ENCODE assay signal across 15 cellular contexts in genomic region chr6:129105035-129105434, GRCh38.
DNase-seq lines count a peak whose midpoint lies in the region; ATAC-seq lines count a peak whose summit lies in the region.
"Had no signal": no experiment of that assay in that cellular context is flagged by ENCODE, and none has a peak within 500 bp of the region (broad histone marks: within the 10 kb centered on the region; RNA-seq: fewer than 3 reads in every experiment).

No MANE protein-coding gene starts in this region.

- peaks cover 0 to 6% of the 10 kb centered on the region in 2 donors for H3K4me1 ChIP-seq in muscle layer of duodenum (ENCODE audit: control insufficient read depth in 1 of 2, insufficient read depth in 2 of 2, low read length in 2 of 2)

- H3K27ac Mint-ChIP-seq in T-helper 17 cell, result no peak overlapping the region
- H3K27ac Mint-ChIP-seq: activated naive CD8-positive, alpha-beta T cell treated with anti-CD3 and anti-CD28 coated beads, Interleukin-2, amount 10 ng/mL, durations not matched to agents 7 days and 5 days; stimulated activated naive B cell treated with anti-CD40 and anti-IgM and Interleukin-4, amounts not matched to agents 10 μg/mL and 1 μg/mL and 100 μg/mL, for 72 hours had no signal

- H3K36me3 ChIP-seq in muscle layer of duodenum (ENCODE audit: control insufficient read depth in 1 of 2, insufficient read depth in 2 of 2, low read length in 2 of 2), result no peaks in the 10 kb centered on the region

- H3K27me3 Mint-ChIP-seq in T-helper 17 cell, result peaks cover 19% of the 10 kb centered on the region
- H3K27me3 Mint-ChIP-seq: stimulated activated naive B cell treated with anti-CD40 and anti-IgM and Interleukin-4, amounts not matched to agents 10 μg/mL and 1 μg/mL and 100 μg/mL, for 72 hours had no signal

- no peak for ATAC-seq in T-helper 17 cell
- ATAC-seq: stimulated activated naive B cell treated with anti-CD40 and anti-IgM and Interleukin-4, amounts not matched to agents 10 μg/mL and 1 μg/mL and 100 μg/mL, for 72 hours had no signal

- DNase-seq in EL (peak; percentile 4), NCI-H2227 treated with DMSO at 0.1 percent for 48 hours (lab: John Stamatoyannopoulos, UW) (peak; percentile 83), fibroblast of gingiva (ENCODE audit: low read depth) (peak; percentile 30), CD1c-positive myeloid dendritic cell (ENCODE audit: extremely low spot score) (no peak), T-helper 17 cell (no peak), NCI-H526 treated with DMSO at 0.1 percent for 48 hours (lab: John Stamatoyannopoulos, UW) (no peak)
- no peak for DNase-seq in stimulated activated CD4-positive, alpha-beta T cell treated with anti-CD3 and anti-CD28 coated beads, Interleukin-4, amount 100 ng/mL, for 4 hours
- DNase-seq: activated naive CD8-positive, alpha-beta T cell treated with anti-CD3 and anti-CD28 coated beads, Interleukin-2, amount 10 ng/mL, durations not matched to agents 7 days and 5 days; AML-193; dorsolateral prefrontal cortex; SHP77; stimulated activated CD4-positive, alpha-beta T cell treated with anti-CD3 and anti-CD28 coated beads, Interleukin-2, amount 100 ng/mL, for 24 hours; stimulated activated naive B cell treated with anti-CD40 and anti-IgM and Interleukin-4, amounts not matched to agents 10 μg/mL and 1 μg/mL and 100 μg/mL, for 72 hours had no signal

- H3K4me3 ChIP-seq in muscle layer of duodenum (ENCODE audit: low read depth in 1 of 2, low read length in 2 of 2), result no peak overlapping the region
- H3K4me3 ChIP-seq: dorsolateral prefrontal cortex had no signal

- peak overlapping the region; percentile 39 for H3K27ac ChIP-seq in muscle layer of duodenum (ENCODE audit: low read length)
- H3K27ac ChIP-seq: KMS-11 had no signal

- H3K36me3 Mint-ChIP-seq in T-helper 17 cell (ENCODE audit: low read depth), result no peaks in the 10 kb centered on the region
- H3K36me3 Mint-ChIP-seq: activated naive CD8-positive, alpha-beta T cell treated with anti-CD3 and anti-CD28 coated beads, Interleukin-2, amount 10 ng/mL, durations not matched to agents 7 days and 5 days; stimulated activated naive B cell treated with anti-CD40 and anti-IgM and Interleukin-4, amounts not matched to agents 10 μg/mL and 1 μg/mL and 100 μg/mL, for 72 hours had no signal

- no peak overlapping the region for H3K4me3 Mint-ChIP-seq in T-helper 17 cell
- H3K4me3 Mint-ChIP-seq: activated naive CD8-positive, alpha-beta T cell treated with anti-CD3 and anti-CD28 coated beads, Interleukin-2, amount 10 ng/mL, durations not matched to agents 7 days and 5 days; stimulated activated naive B cell treated with anti-CD40 and anti-IgM and Interleukin-4, amounts not matched to agents 10 μg/mL and 1 μg/mL and 100 μg/mL, for 72 hours had no signal

- peaks cover 5% of the 10 kb centered on the region for H3K4me1 Mint-ChIP-seq in T-helper 17 cell
- H3K4me1 Mint-ChIP-seq: activated naive CD8-positive, alpha-beta T cell treated with anti-CD3 and anti-CD28 coated beads, Interleukin-2, amount 10 ng/mL, durations not matched to agents 7 days and 5 days; stimulated activated naive B cell treated with anti-CD40 and anti-IgM and Interleukin-4, amounts not matched to agents 10 μg/mL and 1 μg/mL and 100 μg/mL, for 72 hours had no signal

- H3K9me3 ChIP-seq in muscle layer of duodenum (ENCODE audit: control insufficient read depth in 1 of 2, low read length in 2 of 2) (no peaks in the 10 kb centered on the region), T-helper 17 cell (ENCODE audit: control insufficient read depth, low read length, poor library complexity, severe bottlenecking) (no peaks in the 10 kb centered on the region)

- H3K27me3 ChIP-seq in muscle layer of duodenum (ENCODE audit: low read depth, low read length), result no peaks in the 10 kb centered on the region
- H3K27me3 ChIP-seq: dorsolateral prefrontal cortex had no signal

Comparison
In these comparisons a context has a peak if more than half of its experiments do, and no peak if none do; other contexts are left out.
1. DNase-seq: peak in EL (single experiment), NCI-H2227 treated with DMSO at 0.1 percent for 48 hours (single experiment) and fibroblast of gingiva (single experiment); none in stimulated activated CD4-positive, alpha-beta T cell treated with anti-CD3 and anti-CD28 coated beads, Interleukin-4, amount 100 ng/mL, for 4 hours (0 of 2), CD1c-positive myeloid dendritic cell (single experiment), T-helper 17 cell (0 of 3) and NCI-H526 treated with DMSO at 0.1 percent for 48 hours (single experiment).